In genomic region chr22:17780116-17780740, GRCh38 we compare ENCODE assay signal across 14 cellular contexts. TPM values are rescaled to one million over a fixed set of nuclear protein-coding genes. Genes with fewer than 3 reads are reported as not detected.
DNase-seq lines count a peak whose midpoint lies in the region; ATAC-seq and TF ChIP-seq lines count a peak whose summit lies in the region.
"Had no signal": no experiment of that assay in that cellular context is flagged by ENCODE, and none has a peak within 500 bp of the region (broad histone marks: within the 10 kb centered on the region; RNA-seq: fewer than 3 reads in every experiment).

No MANE protein-coding gene starts in this region.

- H3K4me1 ChIP-seq in spleen = peaks cover 53 to 95% (median 73%) of the 10 kb centered on the region in 6 donors

- H3K9me3 ChIP-seq in CD4-positive, alpha-beta T cell (ENCODE audit: control insufficient read depth, low read length) = no peaks in the 10 kb centered on the region
- H3K9me3 ChIP-seq in spleen = no peaks in the 10 kb centered on the region
- H3K9me3 ChIP-seq: transverse colon had no signal

- H3K27me3 Mint-ChIP-seq in CD4-positive, alpha-beta T cell = no peaks in the 10 kb centered on the region
- no peaks in the 10 kb centered on the region for H3K27me3 Mint-ChIP-seq in activated CD8-positive, alpha-beta T cell treated with anti-CD3 and anti-CD28 coated beads, Interleukin-2, amount 10 ng/mL, durations not matched to agents 7 days and 5 days (ENCODE audit: low read depth)
- H3K27me3 Mint-ChIP-seq in naive thymus-derived CD8-positive, alpha-beta T cell = no peaks in the 10 kb centered on the region
- no peaks in the 10 kb centered on the region for H3K27me3 Mint-ChIP-seq in osteocyte (ENCODE audit: unreplicated experiment)

- H3K9me3 Mint-ChIP-seq in CD4-positive, alpha-beta T cell = no peaks in the 10 kb centered on the region
- no peaks in the 10 kb centered on the region for H3K9me3 Mint-ChIP-seq in activated CD8-positive, alpha-beta T cell treated with anti-CD3 and anti-CD28 coated beads, Interleukin-2, amount 10 ng/mL, durations not matched to agents 7 days and 5 days (ENCODE audit: insufficient read depth)
- peaks cover 0 to 1% (median 0%) of the 10 kb centered on the region in 9 donors for H3K9me3 Mint-ChIP-seq in naive thymus-derived CD8-positive, alpha-beta T cell
- H3K9me3 Mint-ChIP-seq in osteocyte (ENCODE audit: unreplicated experiment) = no peaks in the 10 kb centered on the region
- H3K9me3 Mint-ChIP-seq: HFFc6 had no signal

- no peak for TF ChIP-seq CTCF in CD4-positive, alpha-beta T cell (IDR thresholded peaks at IDR 0.05)
- TF ChIP-seq CTCF in GM12865 (IDR thresholded peaks at IDR 0.05; ENCODE audit: insufficient read depth, low read depth, low read length, missing control alignments) (no peak), osteocyte (IDR thresholded peaks at IDR 0.05) (no peak), spleen (IDR thresholded peaks at IDR 0.05 in 8 of 11, conservative IDR thresholded peaks at IDR 0.05 in 3 of 11) (no peak)

- ATAC-seq in CD4-positive, alpha-beta T cell (ENCODE audit: poor library complexity) = no peak
- ATAC-seq in activated CD8-positive, alpha-beta T cell treated with anti-CD3 and anti-CD28 coated beads, Interleukin-2, amount 10 ng/mL, durations not matched to agents 7 days and 5 days = no peak
- ATAC-seq in naive thymus-derived CD8-positive, alpha-beta T cell = no peak

- no peaks in the 10 kb centered on the region for H3K36me3 ChIP-seq in spleen
- H3K36me3 ChIP-seq: transverse colon had no signal

- no peaks in the 10 kb centered on the region for H3K27me3 ChIP-seq in CD4-positive, alpha-beta T cell (ENCODE audit: control insufficient read depth, insufficient read depth, low read length)
- no peaks in the 10 kb centered on the region for H3K27me3 ChIP-seq in spleen (replicated peaks in 1 of 7)
- H3K27me3 ChIP-seq: transverse colon had no signal

- intact Hi-C loops in CD4-positive, alpha-beta T cell (cut with DNase I, micrococcal nuclease) = loop anchor here in 1 of 2 experiments (10.0 kb wide), 1 partner anchor 145 kb away; the partner anchor contains the start of gene BCL2L13
- intact Hi-C loops in spleen (cut with DNase I; ENCODE audit: low total_unique reads) = no loop called here

- peaks cover 14% of the 10 kb centered on the region for H3K36me3 Mint-ChIP-seq in CD4-positive, alpha-beta T cell (ENCODE audit: low read depth)
- peaks cover 19% of the 10 kb centered on the region for H3K36me3 Mint-ChIP-seq in activated CD8-positive, alpha-beta T cell treated with anti-CD3 and anti-CD28 coated beads, Interleukin-2, amount 10 ng/mL, durations not matched to agents 7 days and 5 days (ENCODE audit: low read depth)
- peaks cover 0 to 5% (median 0%) of the 10 kb centered on the region in 3 donors for H3K36me3 Mint-ChIP-seq in naive thymus-derived CD8-positive, alpha-beta T cell
- no peaks in the 10 kb centered on the region for H3K36me3 Mint-ChIP-seq in osteocyte (ENCODE audit: unreplicated experiment)

- H3K27ac Mint-ChIP-seq in CD4-positive, alpha-beta T cell = peak overlapping the region; percentile 96
- H3K27ac Mint-ChIP-seq in activated CD8-positive, alpha-beta T cell treated with anti-CD3 and anti-CD28 coated beads, Interleukin-2, amount 10 ng/mL, durations not matched to agents 7 days and 5 days = peak overlapping the region; percentile 73
- peak overlapping the region; percentile 73 to 98 (median 84) for H3K27ac Mint-ChIP-seq in naive thymus-derived CD8-positive, alpha-beta T cell
- H3K27ac Mint-ChIP-seq in osteocyte (ENCODE audit: unreplicated experiment) = no peak overlapping the region
- H3K27ac Mint-ChIP-seq: HFFc6 had no signal

- no peak for TF ChIP-seq POLR2A in spleen (IDR thresholded peaks at IDR 0.05)

- peak overlapping the region; percentile 27 for H3K4me3 Mint-ChIP-seq in CD4-positive, alpha-beta T cell
- H3K4me3 Mint-ChIP-seq in activated CD8-positive, alpha-beta T cell treated with anti-CD3 and anti-CD28 coated beads, Interleukin-2, amount 10 ng/mL, durations not matched to agents 7 days and 5 days = no peak overlapping the region
- H3K4me3 Mint-ChIP-seq in naive thymus-derived CD8-positive, alpha-beta T cell = peak overlapping the region in 9 of 10 donors; percentile 46 to 100 (median 95)
- no peak overlapping the region for H3K4me3 Mint-ChIP-seq in osteocyte (ENCODE audit: unreplicated experiment)
- H3K4me3 Mint-ChIP-seq: HFFc6 had no signal

- DNase-seq in CD4-positive, alpha-beta T cell = no peak
- DNase-seq in GM12865 (ENCODE audit: low read depth) (peak; percentile 43), NCI-H82 treated with DMSO at 0.1 percent for 48 hours (lab: John Stamatoyannopoulos, UW; ENCODE audit: unreplicated experiment) (no peak), osteocyte (ENCODE audit: extremely low spot score, unreplicated experiment) (no peak), spleen (no peak)
- peak; percentile 46 for DNase-seq in activated CD8-positive, alpha-beta T cell treated with anti-CD3 and anti-CD28 coated beads, Interleukin-2, amount 10 ng/mL, durations not matched to agents 7 days and 5 days
- DNase-seq in naive thymus-derived CD8-positive, alpha-beta T cell = peak in 1 of 10 donors; percentile 32
- DNase-seq: DMS79; HFFc6; NCI-H187 treated with DMSO at 0.1 percent for 48 hours; SHP77; stimulated activated CD4-positive, alpha-beta T cell treated with anti-CD3 and anti-CD28 coated beads, Interleukin-12 subunit alpha, Interleukin-12 subunit beta, amount 100 ng/mL, for 4 hours; transverse colon had no signal

- H3K4me3 ChIP-seq in GM12865 (ENCODE audit: low read depth, low read length) (peak overlapping the region; percentile 90), spleen (no peak overlapping the region)
- H3K4me3 ChIP-seq: transverse colon had no signal

- POLR2A ChIA-PET in CD4-positive, alpha-beta T cell (lab: Charles Lee) = no interaction called here
- POLR2A ChIA-PET in activated CD8-positive, alpha-beta T cell treated with anti-CD3 and anti-CD28 coated beads, Interleukin-2, amount 10 ng/mL, durations not matched to agents 7 days and 5 days (lab: Charles Lee) = interaction anchor here (0.7 to 1.4 kb wide), 3 partner anchors 10 to 297 kb away, joined by 3 to 6 read pairs (median 4); partner anchors contain the start of genes BCL2L13 and PEX26
- POLR2A ChIA-PET in naive thymus-derived CD8-positive, alpha-beta T cell (lab: Charles Lee) = interaction anchor here (0.6 to 1.3 kb wide), 7 partner anchors 9 to 355 kb away, joined by 3 to 6 read pairs (median 3); partner anchors contain the start of gene PEX26

- 55 to 64% (median 61%) methylated on average over 13 to 19 of the region's 19 CpGs for WGBS in spleen, 5 donors

- no peak overlapping the region for H3K27ac ChIP-seq in CD4-positive, alpha-beta T cell (ENCODE audit: low read depth, low read length)
- H3K27ac ChIP-seq in spleen = peak overlapping the region in 3 of 8 donors; percentile 71 to 98 (median 72)
- H3K27ac ChIP-seq: C4-2B, transverse colon had no signal

- CTCF ChIA-PET in CD4-positive, alpha-beta T cell (lab: Charles Lee) = interaction anchor here (0.9 to 2.7 kb wide), 3 partner anchors 38 to 109 kb away, joined by 3 to 7 read pairs (median 5); no protein-coding TSS in a partner anchor
- CTCF ChIA-PET in activated CD8-positive, alpha-beta T cell treated with anti-CD3 and anti-CD28 coated beads, Interleukin-2, amount 10 ng/mL, durations not matched to agents 7 days and 5 days (lab: Charles Lee) = interaction anchor here (1.2 to 3.1 kb wide), 3 partner anchors 13 to 296 kb away, joined by 4 to 19 read pairs (median 5); no protein-coding TSS in a partner anchor

- H3K4me1 Mint-ChIP-seq in CD4-positive, alpha-beta T cell (ENCODE audit: low read depth) = peaks cover 60% of the 10 kb centered on the region
- peaks cover 60% of the 10 kb centered on the region for H3K4me1 Mint-ChIP-seq in activated CD8-positive, alpha-beta T cell treated with anti-CD3 and anti-CD28 coated beads, Interleukin-2, amount 10 ng/mL, durations not matched to agents 7 days and 5 days (ENCODE audit: low read depth)
- peaks cover 40 to 80% (median 74%) of the 10 kb centered on the region in 4 donors for H3K4me1 Mint-ChIP-seq in naive thymus-derived CD8-positive, alpha-beta T cell
- peaks cover 37% of the 10 kb centered on the region for H3K4me1 Mint-ChIP-seq in osteocyte (ENCODE audit: unreplicated experiment)

RNA-seq across cellular contexts. Expression of gene BID, which starts 6.0 kb away (rescaled TPM):
- 10 to 100 TPM in 1 of 2 experiments, 1 to 10 TPM in 1; 8.9 to 10.3 TPM for total RNA-seq in CD4-positive, alpha-beta T cell
- 10 to 100 TPM; 46.2 to 48.4 TPM for total RNA-seq in activated CD8-positive, alpha-beta T cell treated with anti-CD3 and anti-CD28 coated beads, Interleukin-2, amount 10 ng/mL, durations not matched to agents 7 days and 5 days
- 10 to 100 TPM; 22.3 to 23.0 TPM for total RNA-seq in naive thymus-derived CD8-positive, alpha-beta T cell
- polyA plus RNA-seq in naive thymus-derived CD8-positive, alpha-beta T cell = 10 to 100 TPM; 67.0 to 84.1 (median 67.7) TPM
- 8.4 and 11.6 TPM in 2 replicates for total RNA-seq in osteocyte
- 10 to 100 TPM; 45.4 to 73.4 (median 51.5) TPM for total RNA-seq in spleen
- 10 to 100 TPM; 37.7 to 49.2 (median 41.3) TPM for polyA plus RNA-seq in spleen

Comparison
In these comparisons a context has a peak if more than half of its experiments do, and no peak if none do; other contexts are left out.
1. DNase-seq: peak in GM12865 (single experiment) and activated CD8-positive, alpha-beta T cell treated with anti-CD3 and anti-CD28 coated beads, Interleukin-2, amount 10 ng/mL, durations not matched to agents 7 days and 5 days (single experiment); none in CD4-positive, alpha-beta T cell (0 of 10), NCI-H82 treated with DMSO at 0.1 percent for 48 hours (single experiment), osteocyte (single experiment) and spleen (single experiment).
2. H3K4me3 Mint-ChIP-seq: peak in CD4-positive, alpha-beta T cell (single experiment) and naive thymus-derived CD8-positive, alpha-beta T cell (9 of 10); none in activated CD8-positive, alpha-beta T cell treated with anti-CD3 and anti-CD28 coated beads, Interleukin-2, amount 10 ng/mL, durations not matched to agents 7 days and 5 days (single experiment) and osteocyte (single experiment).